Comparison of ENCODE assay signal across 18 cellular contexts in the genomic region with DNA sequence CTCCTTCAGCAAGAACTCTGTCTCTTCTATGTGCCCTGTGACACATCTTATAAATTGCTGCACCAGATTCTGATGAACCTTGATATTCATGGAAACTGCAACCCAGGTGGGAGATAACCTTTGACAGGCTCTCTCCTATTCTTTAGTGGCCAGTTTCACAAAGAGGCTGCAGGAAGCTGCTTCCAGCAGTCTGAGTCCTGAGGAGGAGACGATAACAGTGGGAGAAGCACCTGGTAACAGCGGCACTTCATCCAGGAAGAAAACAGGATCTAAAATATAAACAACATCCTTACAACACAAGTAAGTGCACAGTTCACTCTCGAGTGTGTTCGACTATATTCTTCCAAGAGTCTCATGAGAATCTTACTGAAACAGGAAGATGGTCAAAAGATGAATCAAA.
A peak's percentile ranks its signal among the peaks of the same experiment; 100 is the strongest.
DNase-seq lines count a peak whose midpoint lies in the region; ATAC-seq and TF ChIP-seq lines count a peak whose summit lies in the region.
"Had no signal": no experiment of that assay in that cellular context is flagged by ENCODE, and none has a peak within 500 bp of the region (broad histone marks: within the 10 kb centered on the region; RNA-seq: fewer than 3 reads in every experiment).

No MANE protein-coding gene starts in this region.

- H3K36me3 ChIP-seq in effector memory CD4-positive, alpha-beta T cell (ENCODE audit: control insufficient read depth, insufficient read depth, low read length): no peaks in the 10 kb centered on the region
- H3K36me3 ChIP-seq: BLaER1 had no signal

- no peaks in the 10 kb centered on the region for H3K4me1 ChIP-seq in effector memory CD4-positive, alpha-beta T cell (ENCODE audit: control insufficient read depth, insufficient read depth, low read length, poor library complexity, severe bottlenecking)
- H3K4me1 ChIP-seq: Caco-2 had no signal

- TF ChIP-seq CTCF in HFFc6 (IDR thresholded peaks at IDR 0.05) (no peak), GM13976 (IDR thresholded peaks at IDR 0.05; ENCODE audit: borderline replicate concordance, control extremely low read depth, extremely low read depth, insufficient read depth, missing control alignments) (no peak)

- no peak overlapping the region for H3K4me3 Mint-ChIP-seq in HFFc6
- H3K4me3 Mint-ChIP-seq: B cell; CD4-positive, CD25-positive, alpha-beta regulatory T cell; CD8-positive, alpha-beta T cell had no signal

- no peaks in the 10 kb centered on the region for H3K27me3 Mint-ChIP-seq in HFFc6 (ENCODE audit: insufficient read depth)
- H3K27me3 Mint-ChIP-seq: B cell; CD4-positive, CD25-positive, alpha-beta regulatory T cell had no signal

- no peaks in the 10 kb centered on the region for H3K27me3 ChIP-seq in effector memory CD4-positive, alpha-beta T cell (replicated peaks; ENCODE audit: control insufficient read depth, insufficient read depth, low read length, poor library complexity, severe bottlenecking)
- H3K27me3 ChIP-seq: BLaER1 had no signal

- H3K4me1 Mint-ChIP-seq in HFFc6 (ENCODE audit: low read depth): peaks cover 67% of the 10 kb centered on the region
- H3K4me1 Mint-ChIP-seq: B cell; CD4-positive, CD25-positive, alpha-beta regulatory T cell had no signal

- H3K36me3 Mint-ChIP-seq in HFFc6 (ENCODE audit: low read depth): no peaks in the 10 kb centered on the region
- H3K36me3 Mint-ChIP-seq: CD4-positive, CD25-positive, alpha-beta regulatory T cell; CD8-positive, alpha-beta T cell had no signal

- in situ Hi-C loops in GM13976 (cut with MboI; ENCODE audit: low sequenced_read_pairs, unreplicated experiment): loop anchor here (10.0 kb wide), 1 partner anchor 550 kb away; no protein-coding TSS in a partner anchor

- H3K4me3 ChIP-seq in effector memory CD4-positive, alpha-beta T cell (ENCODE audit: insufficient read depth, low read depth, low read length, poor library complexity, severe bottlenecking): no peak overlapping the region
- H3K4me3 ChIP-seq: BLaER1, GM23248 had no signal

- H3K9me3 ChIP-seq in effector memory CD4-positive, alpha-beta T cell (ENCODE audit: control insufficient read depth, low read length): no peaks in the 10 kb centered on the region

- H3K27ac ChIP-seq in effector memory CD4-positive, alpha-beta T cell (ENCODE audit: insufficient read depth, low read length, poor library complexity, severe bottlenecking): no peak overlapping the region
- H3K27ac ChIP-seq: 22Rv1, BLaER1, C4-2B, GM23248 had no signal

- H3K9me3 Mint-ChIP-seq in HFFc6: no peaks in the 10 kb centered on the region
- H3K9me3 Mint-ChIP-seq: CD4-positive, CD25-positive, alpha-beta regulatory T cell; CD8-positive, alpha-beta T cell had no signal

- no peak for ATAC-seq in GM18907 (IDR thresholded peaks at IDR 0.05; ENCODE audit: unreplicated experiment)
- ATAC-seq: CD8-positive, alpha-beta T cell had no signal

- peak overlapping the region; percentile 80; the same call in 1 of the 2 replicates for H3K27ac Mint-ChIP-seq in HFFc6
- H3K27ac Mint-ChIP-seq: B cell; CD4-positive, CD25-positive, alpha-beta regulatory T cell; CD8-positive, alpha-beta T cell had no signal

- DNase-seq in HFFc6 (no peak), dermis blood vessel endothelial cell (peak; percentile 55), glomerular endothelial cell (ENCODE audit: extremely low read depth, low read depth, low spot score) (peak; percentile 44), GM13976 (ENCODE audit: low spot score) (no peak)
- DNase-seq in effector memory CD4-positive, alpha-beta T cell: no peak
- DNase-seq: Caco-2; CD4-positive, CD25-positive, alpha-beta regulatory T cell; CD8-positive, alpha-beta T cell; DMS153; DND-41; GM23248; H7; HCEC 1CT had no signal

Comparison
In these comparisons a context has a peak if more than half of its experiments do, and no peak if none do; other contexts are left out.
1. DNase-seq: peak in dermis blood vessel endothelial cell (single experiment) and glomerular endothelial cell (single experiment); none in HFFc6 (single experiment), effector memory CD4-positive, alpha-beta T cell (0 of 3) and GM13976 (single experiment).